In the genomic region with DNA sequence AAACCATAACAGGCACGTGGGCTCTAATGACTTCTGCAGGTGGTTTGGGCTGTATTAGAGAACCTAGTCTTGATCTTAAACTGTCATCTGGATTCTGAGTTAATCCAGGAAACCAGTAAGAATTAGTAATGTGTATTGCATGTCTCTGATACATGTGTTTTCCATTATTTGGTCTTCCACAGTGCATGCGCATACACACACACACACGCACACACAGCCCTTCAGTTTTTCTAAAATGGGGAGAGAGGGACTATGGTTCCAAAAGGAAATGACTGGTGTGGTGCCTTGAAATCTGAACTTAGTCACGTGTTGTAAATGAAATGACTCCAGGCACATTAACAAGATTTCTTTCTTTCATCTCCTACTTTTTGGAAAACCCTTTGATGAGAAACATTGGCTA, we compare ENCODE assay signal across 1 cellular context.
TF ChIP-seq lines count a peak whose summit lies in the region.

No MANE protein-coding gene starts in this region.

TF ChIP-seq in GM23338, 12 proteins besides CTCF, POLR2A, EP300 and RAD21 (continued from another document):
- TF ChIP-seq, protein P1, sequence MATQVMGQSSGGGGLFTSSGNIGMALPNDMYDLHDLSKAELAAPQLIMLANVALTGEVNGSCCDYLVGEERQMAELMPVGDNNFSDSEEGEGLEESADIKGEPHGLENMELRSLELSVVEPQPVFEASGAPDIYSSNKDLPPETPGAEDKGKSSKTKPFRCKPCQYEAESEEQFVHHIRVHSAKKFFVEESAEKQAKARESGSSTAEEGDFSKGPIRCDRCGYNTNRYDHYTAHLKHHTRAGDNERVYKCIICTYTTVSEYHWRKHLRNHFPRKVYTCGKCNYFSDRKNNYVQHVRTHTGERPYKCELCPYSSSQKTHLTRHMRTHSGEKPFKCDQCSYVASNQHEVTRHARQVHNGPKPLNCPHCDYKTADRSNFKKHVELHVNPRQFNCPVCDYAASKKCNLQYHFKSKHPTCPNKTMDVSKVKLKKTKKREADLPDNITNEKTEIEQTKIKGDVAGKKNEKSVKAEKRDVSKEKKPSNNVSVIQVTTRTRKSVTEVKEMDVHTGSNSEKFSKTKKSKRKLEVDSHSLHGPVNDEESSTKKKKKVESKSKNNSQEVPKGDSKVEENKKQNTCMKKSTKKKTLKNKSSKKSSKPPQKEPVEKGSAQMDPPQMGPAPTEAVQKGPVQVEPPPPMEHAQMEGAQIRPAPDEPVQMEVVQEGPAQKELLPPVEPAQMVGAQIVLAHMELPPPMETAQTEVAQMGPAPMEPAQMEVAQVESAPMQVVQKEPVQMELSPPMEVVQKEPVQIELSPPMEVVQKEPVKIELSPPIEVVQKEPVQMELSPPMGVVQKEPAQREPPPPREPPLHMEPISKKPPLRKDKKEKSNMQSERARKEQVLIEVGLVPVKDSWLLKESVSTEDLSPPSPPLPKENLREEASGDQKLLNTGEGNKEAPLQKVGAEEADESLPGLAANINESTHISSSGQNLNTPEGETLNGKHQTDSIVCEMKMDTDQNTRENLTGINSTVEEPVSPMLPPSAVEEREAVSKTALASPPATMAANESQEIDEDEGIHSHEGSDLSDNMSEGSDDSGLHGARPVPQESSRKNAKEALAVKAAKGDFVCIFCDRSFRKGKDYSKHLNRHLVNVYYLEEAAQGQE (IDR thresholded peaks at IDR 0.05; ENCODE audit: unreplicated experiment), result no peak
- TF ChIP-seq CREB1 (CRISPR knock-in tag; IDR thresholded peaks at IDR 0.05; ENCODE audit: low read depth), result no peak
- no peak for TF ChIP-seq EZH2phosphoT487 (IDR thresholded peaks at IDR 0.05; ENCODE audit: unreplicated experiment)
